In genomic region chr6:2943564-2943955, GRCh38 we compare ENCODE assay signal across 15 cellular contexts. TPM values are rescaled to one million over a fixed set of nuclear protein-coding genes. Genes with fewer than 3 reads are reported as not detected.
DNase-seq lines count a peak whose midpoint lies in the region; ATAC-seq, FAIRE-seq and TF ChIP-seq lines count a peak whose summit lies in the region.
"Had no signal": no experiment of that assay in that cellular context is flagged by ENCODE, and none has a peak within 500 bp of the region (broad histone marks: within the 10 kb centered on the region; RNA-seq: fewer than 3 reads in every experiment).

No MANE protein-coding gene starts in this region.

- H3K27ac Mint-ChIP-seq in CD14-positive monocyte: peak overlapping the region; percentile 73 to 91 (median 82)
- H3K27ac Mint-ChIP-seq in natural killer cell treated with Interleukin-12 subunit alpha and Interleukin-12 subunit beta and Interleukin-15 and Interleukin-18, amount 100 ng/mL, for 72 hours: peak overlapping the region; percentile 93 to 99

- peak; percentile 13 for ATAC-seq in GM18498 (IDR thresholded peaks at IDR 0.05; ENCODE audit: unreplicated experiment)
- no peak for ATAC-seq in GM12878
- ATAC-seq in natural killer cell treated with Interleukin-12 subunit alpha and Interleukin-12 subunit beta and Interleukin-15 and Interleukin-18, amount 100 ng/mL, for 72 hours: no peak
- ATAC-seq: esophagus mucosa, right cardiac atrium had no signal

- CTCF ChIA-PET in GM12878 (lab: Yijun Ruan, JAX): interaction anchor here (0.8 to 1.8 kb wide), 7 partner anchors 9 to 152 kb away, joined by 3 to 5 read pairs (median 5); no protein-coding TSS in a partner anchor

- no peak for TF ChIP-seq EP300 in GM12878 (IDR thresholded peaks at IDR 0.05; ENCODE audit: borderline replicate concordance in 1 of 2, control insufficient read depth in 1 of 2, low read depth in 2 of 2, low read length in 2 of 2)

- H4K20me1 ChIP-seq in GM12878 (ENCODE audit: control insufficient read depth, insufficient read depth): no peaks in the 10 kb centered on the region

- no peaks in the 10 kb centered on the region for H3K79me2 ChIP-seq in GM12878 (ENCODE audit: control insufficient read depth, insufficient read depth, low read length)

- peak overlapping the region; percentile 65; the same call in 1 of the 2 replicates for H3K4me2 ChIP-seq in GM12878 (ENCODE audit: control insufficient read depth, insufficient read depth)

- H3K9me3 Mint-ChIP-seq in CD14-positive monocyte: peaks cover 0 to 2% (median 0%) of the 10 kb centered on the region in 7 donors
- H3K9me3 Mint-ChIP-seq in natural killer cell treated with Interleukin-12 subunit alpha and Interleukin-12 subunit beta and Interleukin-15 and Interleukin-18, amount 100 ng/mL, for 72 hours: peaks cover 6% of the 10 kb centered on the region
- H3K9me3 Mint-ChIP-seq: mesothelial cell of epicardium had no signal

- SMC1A ChIA-PET in GM12878 (lab: Charles Lee; ENCODE audit: uncharacterized antibody, unreplicated experiment): interaction anchor here (1.0 to 1.4 kb wide), 4 partner anchors 9 to 98 kb away, joined by 3 to 5 read pairs (median 3); no protein-coding TSS in a partner anchor

- in situ Hi-C loops in GM12878 (cut with MboI): loop anchor here (25.0 kb wide), 1 partner anchor 1356 kb away; no protein-coding TSS in a partner anchor

- H2AFZ ChIP-seq in GM12878 (ENCODE audit: control insufficient read depth, low read depth, low read length): no peak overlapping the region

- peak overlapping the region; percentile 70 to 84 for H3K4me3 Mint-ChIP-seq in CD14-positive monocyte
- H3K4me3 Mint-ChIP-seq in natural killer cell treated with Interleukin-12 subunit alpha and Interleukin-12 subunit beta and Interleukin-15 and Interleukin-18, amount 100 ng/mL, for 72 hours: peak overlapping the region; percentile 77
- H3K4me3 Mint-ChIP-seq: mesothelial cell of epicardium had no signal

- H3K36me3 ChIP-seq in GM12878 (ENCODE audit: control insufficient read depth in 2 of 2, insufficient read depth in 2 of 2, low read length in 1 of 2) (no peaks in the 10 kb centered on the region), small intestine (ENCODE audit: control insufficient read depth in 2 of 2, insufficient read depth in 2 of 2, low read length in 2 of 2) (peaks cover 3 to 6% of the 10 kb centered on the region in 2 donors)

- no peak for TF ChIP-seq RAD21 in GM12878 (IDR thresholded peaks at IDR 0.05; ENCODE audit: insufficient read depth, low read depth, low read length)

- H3K27me3 Mint-ChIP-seq in CD14-positive monocyte (ENCODE audit: low read depth in 3 of 3): no peaks in the 10 kb centered on the region
- H3K27me3 Mint-ChIP-seq in natural killer cell treated with Interleukin-12 subunit alpha and Interleukin-12 subunit beta and Interleukin-15 and Interleukin-18, amount 100 ng/mL, for 72 hours: no peaks in the 10 kb centered on the region

- H3K9ac ChIP-seq in GM12878 (ENCODE audit: control insufficient read depth, insufficient read depth, low read length): no peak overlapping the region

- POLR2A ChIA-PET in GM12878 (lab: Charles Lee): interaction anchor here (0.6 kb wide), 1 partner anchor 182 kb away, joined by 5 read pairs; no protein-coding TSS in a partner anchor

- intact Hi-C loops in CD14-positive monocyte (cut with micrococcal nuclease): no loop called here
- intact Hi-C loops in GM12878 (cut with micrococcal nuclease; ENCODE audit: unreplicated experiment): loop anchor here (5.0 kb wide), 1 partner anchor 124 kb away; the partner anchor contains the start of gene RIPK1

- 40% methylated on average over 5 of the region's 5 CpGs for WGBS in GM12878 (ENCODE audit: insufficient coverage, insufficient replicate concordance, low lambda C conversion rate, missing lambda C conversion rate)
- 86 to 96% (median 95%) methylated on average over 5 of the region's 5 CpGs for WGBS in small intestine, 3 donors

- no peak for FAIRE-seq in GM12878 (lab: Jason Lieb, UNC)
- no peak for FAIRE-seq in small intestine (lab: Jason Lieb, UNC)

- no TSS peak for BruUV-seq in GM12878 (replicated peaks; lab: Mats Ljungman, UMichigan)

- H3K27me3 ChIP-seq in GM12878 (replicated peaks in 1 of 2; ENCODE audit: control insufficient read depth in 2 of 2, insufficient read depth in 2 of 2, low read length in 1 of 2) (peaks cover 4 to 12% of the 10 kb centered on the region in 2 experiments), small intestine (ENCODE audit: control insufficient read depth in 2 of 2, insufficient read depth in 2 of 2, low read length in 2 of 2) (no peaks in the 10 kb centered on the region)

- H3K9me3 ChIP-seq in GM12878 (replicated peaks; ENCODE audit: control insufficient read depth, insufficient read depth, low read length) (peaks cover 18% of the 10 kb centered on the region), small intestine (ENCODE audit: control insufficient read depth, low read depth) (no peaks in the 10 kb centered on the region)
- H3K9me3 ChIP-seq: HAP-1 had no signal

- RAD21 ChIA-PET in GM12878 (lab: Charles Lee; ENCODE audit: unreplicated experiment): no interaction called here

- DNase-seq in CD14-positive monocyte (ENCODE audit: low spot score): no peak
- no peak for DNase-seq in GM12878 (ENCODE audit: low read depth, low spot score)
- DNase-seq in natural killer cell treated with Interleukin-12 subunit alpha and Interleukin-12 subunit beta and Interleukin-15 and Interleukin-18, amount 100 ng/mL, for 72 hours (ENCODE audit: low spot score): no peak
- DNase-seq in retina: no peak
- DNase-seq in NCI-H1105 (lab: John Stamatoyannopoulos, UW): no peak
- DNase-seq in COLO668 (lab: John Stamatoyannopoulos, UW; ENCODE audit: unreplicated experiment): no peak
- DNase-seq in small intestine: no peak
- DNase-seq: NCI-H1092 treated with DMSO at 0.1 percent for 48 hours, SHP77, substantia nigra had no signal

- peaks cover 16 to 21% of the 10 kb centered on the region in 2 donors for H3K36me3 Mint-ChIP-seq in CD14-positive monocyte
- H3K36me3 Mint-ChIP-seq in natural killer cell treated with Interleukin-12 subunit alpha and Interleukin-12 subunit beta and Interleukin-15 and Interleukin-18, amount 100 ng/mL, for 72 hours: peaks cover 21% of the 10 kb centered on the region

- H3K4me1 Mint-ChIP-seq in CD14-positive monocyte: peaks cover 28% of the 10 kb centered on the region
- peaks cover 50 to 58% of the 10 kb centered on the region in 2 donors for H3K4me1 Mint-ChIP-seq in natural killer cell treated with Interleukin-12 subunit alpha and Interleukin-12 subunit beta and Interleukin-15 and Interleukin-18, amount 100 ng/mL, for 72 hours (ENCODE audit: low read depth in 2 of 2)

- H3K27ac ChIP-seq in GM12878 (ENCODE audit: control insufficient read depth, insufficient read depth): no peak overlapping the region
- no peak overlapping the region for H3K27ac ChIP-seq in small intestine (ENCODE audit: low read depth in 1 of 2, low read length in 1 of 2)

- TF ChIP-seq POLR2A in GM12878 (IDR thresholded peaks at IDR 0.05; ENCODE audit: low read depth, low read length): no peak

- H3K4me3 ChIP-seq in GM12878 (0 out of 2 replicates have a peak overlapping the region, but pooled peaks have one; percentile 19), small intestine (ENCODE audit: low read depth in 1 of 2, low read length in 2 of 2) (no peak overlapping the region)
- H3K4me3 ChIP-seq: HAP-1 had no signal

- peaks cover 35% of the 10 kb centered on the region for H3K4me1 ChIP-seq in GM12878 (ENCODE audit: control insufficient read depth, insufficient read depth, low read length)
- no peaks in the 10 kb centered on the region for H3K4me1 ChIP-seq in small intestine (ENCODE audit: control insufficient read depth in 2 of 2, insufficient read depth in 1 of 2, low read depth in 1 of 2, low read length in 1 of 2)

- TF ChIP-seq CTCF in CD14-positive monocyte (IDR thresholded peaks at IDR 0.05): no peak
- no peak for TF ChIP-seq CTCF in GM12878 (IDR thresholded peaks at IDR 0.05 in 2 of 3, conservative IDR thresholded peaks at IDR 0.05 in 1 of 3; ENCODE audit: control insufficient read depth in 2 of 3, extremely low read depth in 1 of 3, insufficient read depth in 1 of 3, low read depth in 3 of 3, low read length in 3 of 3)

RNA-seq across cellular contexts. Expression of gene SERPINB6, which starts 27.8 kb away (rescaled TPM):
- polyA plus RNA-seq in CD14-positive monocyte (100 to 1,000 TPM; 200 to 208 TPM), GM12878 (2011; rRNA removed) (0.14 TPM in 1 of 2 replicates, not detected in the other), GM12878 (2014; fragmentation: Illumina TruSeq; extraction: Trizol) (0.68 and 0.98 TPM in 2 replicates), GM12878 (2014; fragmentation: Nextera tagmentation; extraction: Ambion mirVana) (1 to 10 TPM; 1.4 to 2.2 TPM), GM12878 (2014; rRNA removed) (0.45 and 0.58 TPM in 2 replicates), GM12878 (2016; fragmentation: Nextera tagmentation; extraction: Ambion mirVana) (under 1 TPM; 0.37 to 0.39 TPM), small intestine (100 to 1,000 TPM; 306 to 539 (median 531) TPM)
- total RNA-seq in GM12878 (2013; cell fraction: nucleolus; rRNA removed): 0.35 and 0.49 TPM in 2 replicates
- total RNA-seq in GM12878 (2014; rRNA removed) (0.54 and 0.68 TPM in 2 replicates), GM12878 (2014; rRNA removed; fragmentation: Illumina TruSeq; extraction: Trizol) (0.49 and 0.88 TPM in 2 replicates), GM12878 (2021) (0.66 and 1.2 TPM in 2 replicates)
- polyA plus RNA-seq in GM12878 (2011; ENCODE audit: low read depth): 1.5 TPM
- polyA plus RNA-seq in GM12878 (2011; cell fraction: cytosol; rRNA removed): 0.10 TPM in 1 of 2 replicates, not detected in the other
- polyA plus RNA-seq in GM12878 (2011; cell fraction: nucleus; rRNA removed): 0.06 and 0.23 TPM in 2 replicates
- polyA plus RNA-seq in GM12878 (2012): 0.92 and 1.6 TPM in 2 replicates
- polyA minus RNA-seq in GM12878 (2011; rRNA and poly(A)+ RNA removed): 0.15 TPM in 1 of 2 replicates, not detected in the other
- polyA minus RNA-seq in GM12878 (2011; cell fraction: cytosol; rRNA and poly(A)+ RNA removed): 3.2 and 5.1 TPM in 2 replicates
- polyA minus RNA-seq in GM12878 (2011; cell fraction: nucleus; rRNA and poly(A)+ RNA removed): 0.36 and 0.67 TPM in 2 replicates
- 100 to 1,000 TPM; 158 to 170 TPM for total RNA-seq in natural killer cell treated with Interleukin-12 subunit alpha and Interleukin-12 subunit beta and Interleukin-15 and Interleukin-18, amount 100 ng/mL, for 72 hours

RNA-seq across cellular contexts. Expression of gene SERPINB9, which starts 40.5 kb away (rescaled TPM):
- polyA plus RNA-seq in CD14-positive monocyte (10 to 100 TPM; 34.3 to 77.7 TPM), GM12878 (2011; rRNA removed) (133 and 141 TPM in 2 replicates), GM12878 (2014; fragmentation: Illumina TruSeq; extraction: Trizol) (6.7 and 7.3 TPM in 2 replicates), GM12878 (2014; fragmentation: Nextera tagmentation; extraction: Ambion mirVana) (1 to 10 TPM; 2.0 to 3.7 TPM), GM12878 (2014; rRNA removed) (3.8 and 5.9 TPM in 2 replicates), GM12878 (2016; fragmentation: Nextera tagmentation; extraction: Ambion mirVana) (1 to 10 TPM; 4.1 to 4.2 TPM), small intestine (1 to 10 TPM in 2 of 3 donors, under 1 TPM in 1; 0.22 to 3.6 (median 1.1) TPM)
- 63.2 and 66.0 TPM in 2 replicates for total RNA-seq in GM12878 (2013; cell fraction: nucleolus; rRNA removed)
- total RNA-seq in GM12878 (2014; rRNA removed) (4.7 and 5.6 TPM in 2 replicates), GM12878 (2014; rRNA removed; fragmentation: Illumina TruSeq; extraction: Trizol) (5.4 and 5.5 TPM in 2 replicates), GM12878 (2021) (5.8 and 6.1 TPM in 2 replicates)
- polyA plus RNA-seq in GM12878 (2011; ENCODE audit: low read depth): 7.8 TPM
- 94.6 and 110 TPM in 2 replicates for polyA plus RNA-seq in GM12878 (2011; cell fraction: cytosol; rRNA removed)
- polyA plus RNA-seq in GM12878 (2011; cell fraction: nucleus; rRNA removed): 35.5 and 39.0 TPM in 2 replicates
- 11.4 and 20.4 TPM in 2 replicates for polyA plus RNA-seq in GM12878 (2012)
- 135 and 152 TPM in 2 replicates for polyA minus RNA-seq in GM12878 (2011; rRNA and poly(A)+ RNA removed)
- polyA minus RNA-seq in GM12878 (2011; cell fraction: cytosol; rRNA and poly(A)+ RNA removed): 57.1 and 64.0 TPM in 2 replicates
- 21.2 and 30.0 TPM in 2 replicates for polyA minus RNA-seq in GM12878 (2011; cell fraction: nucleus; rRNA and poly(A)+ RNA removed)
- total RNA-seq in natural killer cell treated with Interleukin-12 subunit alpha and Interleukin-12 subunit beta and Interleukin-15 and Interleukin-18, amount 100 ng/mL, for 72 hours: 100 to 1,000 TPM in 1 of 2 donors, 10 to 100 TPM in 1; 59.0 to 159 TPM

RNA-seq across cellular contexts. Expression of gene NQO2, which starts 56.1 kb away (rescaled TPM):
- 100 to 1,000 TPM; 146 to 281 TPM for polyA plus RNA-seq in CD14-positive monocyte
- 0.10 and 0.12 TPM in 2 replicates for total RNA-seq in GM12878 (2013; cell fraction: nucleolus; rRNA removed)
- total RNA-seq in GM12878 (2014; rRNA removed): 0.68 and 0.76 TPM in 2 replicates
- total RNA-seq in GM12878 (2014; rRNA removed; fragmentation: Illumina TruSeq; extraction: Trizol): 0.64 and 0.81 TPM in 2 replicates
- 1.3 and 2.2 TPM in 2 replicates for total RNA-seq in GM12878 (2021)
- polyA plus RNA-seq in GM12878 (2011; ENCODE audit: low read depth): 1.1 TPM
- 0.73 and 1.1 TPM in 2 replicates for polyA plus RNA-seq in GM12878 (2011; rRNA removed)
- 0.67 and 1.0 TPM in 2 replicates for polyA plus RNA-seq in GM12878 (2011; cell fraction: cytosol; rRNA removed)
- 0.88 and 1.1 TPM in 2 replicates for polyA plus RNA-seq in GM12878 (2011; cell fraction: nucleus; rRNA removed)
- 2.6 and 2.7 TPM in 2 replicates for polyA plus RNA-seq in GM12878 (2012)
- 0.29 and 0.79 TPM in 2 replicates for polyA plus RNA-seq in GM12878 (2014; fragmentation: Illumina TruSeq; extraction: Trizol)
- under 1 TPM; 0.55 to 0.66 TPM for polyA plus RNA-seq in GM12878 (2014; fragmentation: Nextera tagmentation; extraction: Ambion mirVana)
- polyA plus RNA-seq in GM12878 (2014; rRNA removed): 0.76 and 1.2 TPM in 2 replicates
- 1 to 10 TPM; 2.4 to 2.6 TPM for polyA plus RNA-seq in GM12878 (2016; fragmentation: Nextera tagmentation; extraction: Ambion mirVana)
- 0.82 and 1.2 TPM in 2 replicates for polyA minus RNA-seq in GM12878 (2011; rRNA and poly(A)+ RNA removed)
- polyA minus RNA-seq in GM12878 (2011; cell fraction: cytosol; rRNA and poly(A)+ RNA removed): 1.4 and 2.5 TPM in 2 replicates
- polyA minus RNA-seq in GM12878 (2011; cell fraction: nucleus; rRNA and poly(A)+ RNA removed): 0.10 and 0.36 TPM in 2 replicates
- 10 to 100 TPM; 18.0 to 35.1 TPM for total RNA-seq in natural killer cell treated with Interleukin-12 subunit alpha and Interleukin-12 subunit beta and Interleukin-15 and Interleukin-18, amount 100 ng/mL, for 72 hours
- 10 to 100 TPM; 35.6 to 84.5 (median 82.1) TPM for polyA plus RNA-seq in small intestine

Comparison
In these comparisons a context has a peak if more than half of its experiments do, and no peak if none do; other contexts are left out.
1. RNA of gene SERPINB6, which starts 27.8 kb away (polyA plus RNA-seq): 306 to 539 TPM in small intestine and 200 to 208 TPM in CD14-positive monocyte; 0.06 to 2.2 TPM in GM12878; every median in the first group is over 10 times any median in the second.
2. RNA of gene NQO2, which starts 56.1 kb away (polyA plus RNA-seq): 146 to 281 TPM in CD14-positive monocyte and 35.6 to 84.5 TPM in small intestine; 0.29 to 2.7 TPM in GM12878; every median in the first group is over 4 times any median in the second.